Comparison of ENCODE assay signal across 19 cellular contexts in genomic region chrX:69627744-69628143, GRCh38. TPM values are rescaled to one million over a fixed set of nuclear protein-coding genes. Genes with fewer than 3 reads are reported as not detected.
DNase-seq lines count a peak whose midpoint lies in the region; ATAC-seq lines count a peak whose summit lies in the region.
"Had no signal": no experiment of that assay in that cellular context is flagged by ENCODE, and none has a peak within 500 bp of the region (broad histone marks: within the 10 kb centered on the region; RNA-seq: fewer than 3 reads in every experiment).

No MANE protein-coding gene starts in this region.

- H3K27ac Mint-ChIP-seq in activated naive CD4-positive, alpha-beta T cell treated with anti-CD3 and anti-CD28 coated beads for 36 hours: peak overlapping the region; percentile 59
- H3K27ac Mint-ChIP-seq in activated CD4-positive, alpha-beta memory T cell treated with anti-CD3 and anti-CD28 coated beads, Interleukin-2, amount 10 ng/mL, durations not matched to agents 7 days and 5 days: no peak overlapping the region

- H3K36me3 Mint-ChIP-seq in activated naive CD4-positive, alpha-beta T cell treated with anti-CD3 and anti-CD28 coated beads for 36 hours (ENCODE audit: low read depth): peaks cover 1% of the 10 kb centered on the region
- H3K36me3 Mint-ChIP-seq in activated CD4-positive, alpha-beta memory T cell treated with anti-CD3 and anti-CD28 coated beads, Interleukin-2, amount 10 ng/mL, durations not matched to agents 7 days and 5 days (ENCODE audit: low read depth): no peaks in the 10 kb centered on the region

- ATAC-seq in stimulated activated naive CD8-positive, alpha-beta T cell treated with anti-CD3 and anti-CD28 coated beads, Interleukin-15, Interleukin-2, amounts not matched to agents 100 U/mL and 50 U/mL, for 24 hours: peak; percentile 36
- no peak for ATAC-seq in HG03565 (IDR thresholded peaks at IDR 0.05; ENCODE audit: unreplicated experiment)

- CTCF ChIA-PET in activated naive CD4-positive, alpha-beta T cell treated with anti-CD3 and anti-CD28 coated beads for 36 hours (lab: Charles Lee): interaction anchor here (1.2 to 2.0 kb wide), 2 partner anchors 9 to 403 kb away, joined by 3 to 9 read pairs; no protein-coding TSS in a partner anchor
- CTCF ChIA-PET in activated CD4-positive, alpha-beta memory T cell treated with anti-CD3 and anti-CD28 coated beads, Interleukin-2, amount 10 ng/mL, durations not matched to agents 7 days and 5 days (lab: Charles Lee): no interaction called here

- peak; percentile 25 for DNase-seq in activated naive CD4-positive, alpha-beta T cell treated with anti-CD3 and anti-CD28 coated beads for 36 hours
- no peak for DNase-seq in activated naive CD4-positive, alpha-beta T cell treated with Interleukin-2 at 50 U/mL for 16 hours
- DNase-seq in Jurkat, Clone E6-1 (ENCODE audit: low read depth, low spot score): peak; percentile 38
- peak; percentile 16 for DNase-seq in activated CD4-positive, alpha-beta memory T cell treated with anti-CD3 and anti-CD28 coated beads, Interleukin-2, amount 10 ng/mL, durations not matched to agents 7 days and 5 days
- no peak for DNase-seq in stimulated activated naive CD8-positive, alpha-beta T cell treated with anti-CD3 and anti-CD28 coated beads, Interleukin-15, Interleukin-2, amounts not matched to agents 100 U/mL and 50 U/mL, for 24 hours
- no peak for DNase-seq in NCI-H82 treated with DMSO at 0.1 percent for 48 hours (lab: John Stamatoyannopoulos, UW; ENCODE audit: unreplicated experiment)
- DNase-seq: DND-41, Karpas-422, MG63, NCI-H1048, NCI-H1436, NCI-H2029, NCI-H2171 treated with DMSO at 0.1 percent for 48 hours, NCI-H446, NCI-H748 treated with DMSO at 0.1 percent for 48 hours, OCI-M1, RPMI8226, SHP77 treated with DMSO at 0.1 percent for 48 hours had no signal

- POLR2A ChIA-PET in activated CD4-positive, alpha-beta memory T cell treated with anti-CD3 and anti-CD28 coated beads, Interleukin-2, amount 10 ng/mL, durations not matched to agents 7 days and 5 days (lab: Charles Lee): no interaction called here

- peaks cover 33% of the 10 kb centered on the region for H3K4me1 Mint-ChIP-seq in activated naive CD4-positive, alpha-beta T cell treated with anti-CD3 and anti-CD28 coated beads for 36 hours (ENCODE audit: low read depth)
- peaks cover 19% of the 10 kb centered on the region for H3K4me1 Mint-ChIP-seq in activated CD4-positive, alpha-beta memory T cell treated with anti-CD3 and anti-CD28 coated beads, Interleukin-2, amount 10 ng/mL, durations not matched to agents 7 days and 5 days

- H3K27me3 Mint-ChIP-seq in activated naive CD4-positive, alpha-beta T cell treated with anti-CD3 and anti-CD28 coated beads for 36 hours (ENCODE audit: low read depth): no peaks in the 10 kb centered on the region
- H3K27me3 Mint-ChIP-seq in activated CD4-positive, alpha-beta memory T cell treated with anti-CD3 and anti-CD28 coated beads, Interleukin-2, amount 10 ng/mL, durations not matched to agents 7 days and 5 days: no peaks in the 10 kb centered on the region

- H3K9me3 Mint-ChIP-seq in activated naive CD4-positive, alpha-beta T cell treated with anti-CD3 and anti-CD28 coated beads for 36 hours: peaks cover 2% of the 10 kb centered on the region
- no peaks in the 10 kb centered on the region for H3K9me3 Mint-ChIP-seq in activated CD4-positive, alpha-beta memory T cell treated with anti-CD3 and anti-CD28 coated beads, Interleukin-2, amount 10 ng/mL, durations not matched to agents 7 days and 5 days

- H3K4me3 Mint-ChIP-seq in activated naive CD4-positive, alpha-beta T cell treated with anti-CD3 and anti-CD28 coated beads for 36 hours: no peak overlapping the region
- H3K4me3 Mint-ChIP-seq in activated CD4-positive, alpha-beta memory T cell treated with anti-CD3 and anti-CD28 coated beads, Interleukin-2, amount 10 ng/mL, durations not matched to agents 7 days and 5 days: no peak overlapping the region

- intact Hi-C loops in activated naive CD4-positive, alpha-beta T cell treated with anti-CD3 and anti-CD28 coated beads for 36 hours (cut with micrococcal nuclease): loop anchor here (2.0 to 10.0 kb wide), 3 partner anchors 97 to 965 kb away; no protein-coding TSS in a partner anchor

- H3K4me3 ChIP-seq in Jurkat, Clone E6-1 (ENCODE audit: low read length): no peak overlapping the region
- H3K4me3 ChIP-seq: MG63 had no signal

RNA-seq across cellular contexts. Expression of gene EDA, which starts 11.8 kb away (rescaled TPM):
- 1 to 10 TPM; 4.2 to 5.1 TPM for total RNA-seq in activated naive CD4-positive, alpha-beta T cell treated with anti-CD3 and anti-CD28 coated beads for 36 hours
- 2.9 TPM for polyA plus RNA-seq in Jurkat, Clone E6-1 (2012; ENCODE audit: insufficient read depth, insufficient read length)
- 1 to 10 TPM; 4.9 to 5.4 TPM for total RNA-seq in activated CD4-positive, alpha-beta memory T cell treated with anti-CD3 and anti-CD28 coated beads, Interleukin-2, amount 10 ng/mL, durations not matched to agents 7 days and 5 days

Comparison
In these comparisons a context has a peak if more than half of its experiments do, and no peak if none do; other contexts are left out.
1. DNase-seq: peak in activated naive CD4-positive, alpha-beta T cell treated with anti-CD3 and anti-CD28 coated beads for 36 hours (single experiment), Jurkat, Clone E6-1 (single experiment) and activated CD4-positive, alpha-beta memory T cell treated with anti-CD3 and anti-CD28 coated beads, Interleukin-2, amount 10 ng/mL, durations not matched to agents 7 days and 5 days (single experiment); none in activated naive CD4-positive, alpha-beta T cell treated with Interleukin-2 at 50 U/mL for 16 hours (single experiment), stimulated activated naive CD8-positive, alpha-beta T cell treated with anti-CD3 and anti-CD28 coated beads, Interleukin-15, Interleukin-2, amounts not matched to agents 100 U/mL and 50 U/mL, for 24 hours (single experiment) and NCI-H82 treated with DMSO at 0.1 percent for 48 hours (single experiment).